Comparison of ENCODE assay signal across 8 cellular contexts in genomic region chr4:11428701-11429571, GRCh38. TPM values are rescaled to one million over a fixed set of nuclear protein-coding genes. Genes with fewer than 3 reads are reported as not detected.
DNase-seq lines count a peak whose midpoint lies in the region; ATAC-seq and TF ChIP-seq lines count a peak whose summit lies in the region.

Gene HS3ST1 (minus strand): TSS chr4:11428894. CDS start chr4:11400005, 28,889 bp downstream.

- WGBS in psoas muscle, 3 donors: 0 to 1% (median 1%) methylated on average over 45 to 75 of the region's 75 CpGs

- in situ Hi-C loops in astrocyte of the cerebellum (cut with HindIII; ENCODE audit: low sequenced_read_pairs): no loop called here

- no peaks in the 10 kb centered on the region for H3K9me3 Mint-ChIP-seq in CD4-positive, alpha-beta T cell

- H3K36me3 ChIP-seq in psoas muscle (ENCODE audit: insufficient read depth in 1 of 2, low read depth in 1 of 2): no peaks in the 10 kb centered on the region

- H3K4me1 Mint-ChIP-seq in CD4-positive, alpha-beta T cell (ENCODE audit: low read depth): peaks cover 13% of the 10 kb centered on the region

- peaks cover 33% of the 10 kb centered on the region for H3K27me3 ChIP-seq in CD4-positive, alpha-beta T cell (ENCODE audit: control insufficient read depth, insufficient read depth, low read length)
- H3K27me3 ChIP-seq in psoas muscle (ENCODE audit: insufficient read depth in 3 of 3, low read length in 2 of 3): peaks cover 0 to 31% (median 0%) of the 10 kb centered on the region in 3 donors

- POLR2A ChIA-PET in CD4-positive, alpha-beta T cell (lab: Charles Lee): interaction anchor here (0.8 kb wide), 1 partner anchor 43 kb away, joined by 3 read pairs; no protein-coding TSS in a partner anchor

- H3K36me3 Mint-ChIP-seq in CD4-positive, alpha-beta T cell (ENCODE audit: low read depth): no peaks in the 10 kb centered on the region

- no peak within 1 kb of the TSS for H3K27ac Mint-ChIP-seq in CD4-positive, alpha-beta T cell

- H3K4me1 ChIP-seq in psoas muscle: no peaks in the 10 kb centered on the region

- no peak for TF ChIP-seq CTCF in CD4-positive, alpha-beta T cell (IDR thresholded peaks at IDR 0.05)
- TF ChIP-seq CTCF in astrocyte of the cerebellum (IDR thresholded peaks at IDR 0.05; ENCODE audit: low read depth, low read length, missing control alignments) (peak; percentile 79), psoas muscle (IDR thresholded peaks at IDR 0.05) (peak; percentile 43)

- intact Hi-C loops in CD4-positive, alpha-beta T cell (cut with DNase I, micrococcal nuclease): loop anchor here (10.0 kb wide), 2 partner anchors 56 to 1206 kb away; no protein-coding TSS in a partner anchor
- intact Hi-C loops in psoas muscle (cut with DNase I): no loop called here

- peaks cover 57% of the 10 kb centered on the region for H3K27me3 Mint-ChIP-seq in CD4-positive, alpha-beta T cell

- ATAC-seq in CD4-positive, alpha-beta T cell (ENCODE audit: poor library complexity): peak; percentile 48
- ATAC-seq in GM19351 (IDR thresholded peaks at IDR 0.05; ENCODE audit: unreplicated experiment): peak; percentile 74
- ATAC-seq in HG03432 (IDR thresholded peaks at IDR 0.05; ENCODE audit: unreplicated experiment): peak; percentile 82
- ATAC-seq in psoas muscle: peak; percentile 55 to 89 (median 76)

- peak in 5 of 10 experiments; percentile 3 to 40 (median 11) for DNase-seq in CD4-positive, alpha-beta T cell
- DNase-seq in NCI-H748 treated with DMSO at 0.1 percent for 48 hours (lab: John Stamatoyannopoulos, UW) (peak; percentile 75), astrocyte of the cerebellum (ENCODE audit: low read depth) (no peak), hippocampal formation (lab: John Stamatoyannopoulos, UW) (peak; percentile 65 to 68), psoas muscle (peak; percentile 83 to 85), A172 (ENCODE audit: low spot score) (no peak)

- H3K27ac ChIP-seq in CD4-positive, alpha-beta T cell (ENCODE audit: low read depth, low read length): no peak within 1 kb of the TSS
- H3K27ac ChIP-seq in psoas muscle: no peak within 1 kb of the TSS

- no peaks in the 10 kb centered on the region for H3K9me3 ChIP-seq in CD4-positive, alpha-beta T cell (ENCODE audit: control insufficient read depth, low read length)
- no peaks in the 10 kb centered on the region for H3K9me3 ChIP-seq in psoas muscle

- H3K4me3 ChIP-seq in astrocyte of the cerebellum (ENCODE audit: low read depth, low read length) (peak within 1 kb of the TSS; percentile 59), psoas muscle (peak within 1 kb of the TSS; percentile 61)

- CTCF ChIA-PET in CD4-positive, alpha-beta T cell (lab: Charles Lee): interaction anchor here (1.1 kb wide), 1 partner anchor 42 kb away, joined by 3 read pairs; no protein-coding TSS in a partner anchor

- H3K4me3 Mint-ChIP-seq in CD4-positive, alpha-beta T cell: peak within 1 kb of the TSS; percentile 67

RNA-seq across cellular contexts. Expression of gene HS3ST1, which starts in this region (rescaled TPM):
- not detected for total RNA-seq in CD4-positive, alpha-beta T cell
- total RNA-seq in psoas muscle: under 1 TPM; 0.05 to 0.50 (median 0.25) TPM
- polyA plus RNA-seq in psoas muscle: under 1 TPM; 0.04 to 0.29 (median 0.10) TPM
- total RNA-seq in A172 (2014; rRNA removed; shearing (Covaris generic)): not detected in 2 replicates

Comparison
In these comparisons a context has a peak if more than half of its experiments do, and no peak if none do; other contexts are left out.
1. Peak in ATAC-seq in CD4-positive, alpha-beta T cell; RNA of the gene not detected or under 1 TPM.
2. Peak in DNase-seq, ATAC-seq and H3K4me3 ChIP-seq in psoas muscle; RNA of the gene not detected or under 1 TPM.
3. DNase-seq: peak in NCI-H748 treated with DMSO at 0.1 percent for 48 hours (single experiment) and hippocampal formation (2 of 2); none in astrocyte of the cerebellum (single experiment) and A172 (single experiment).
4. intact Hi-C loops: an anchor here in CD4-positive, alpha-beta T cell (10.0 kb wide); none called in psoas muscle.
5. Peak in every context shown above with its lines, with median percentiles within 50 percentile points of each other: ATAC-seq.